ENCODE assay signal across 1 cellular context in genomic region chr15:42495361-42496212, GRCh38.
A peak's percentile ranks its signal among the peaks of the same experiment; 100 is the strongest.
TF ChIP-seq lines count a peak whose summit lies in the region.

TSS of gene SNAP23 (plus strand) at chr15:42495634. CDS start at chr15:42511847, 16,213 bp downstream.

TF ChIP-seq in HepG2, 621 proteins besides CTCF, POLR2A, EP300 and RAD21 (continued from another document and continues in another):
- peak; percentile 87; the same call in 1 of the 2 replicates for TF ChIP-seq TFDP1 (CRISPR knock-in tag; IDR thresholded peaks at IDR 0.05; ENCODE audit: borderline replicate concordance)
- no peak for TF ChIP-seq ZNF264 (CRISPR knock-in tag; IDR thresholded peaks at IDR 0.05)
- TF ChIP-seq TGIF2 (CRISPR knock-in tag; IDR thresholded peaks at IDR 0.05): peak; percentile 84; the same call in 1 of the 2 replicates
- TF ChIP-seq ISX (CRISPR knock-in tag; conservative IDR thresholded peaks at IDR 0.05): 0 out of 2 replicates have a peak, but pooled peaks have one; percentile 13
- TF ChIP-seq FIP1L1 (IDR thresholded peaks at IDR 0.05; ENCODE audit: borderline replicate concordance, insufficient read depth, low read depth, low read length): no peak
- no peak for TF ChIP-seq ZKSCAN5 (CRISPR knock-in tag; IDR thresholded peaks at IDR 0.05)
- peak; percentile 36; the same call in 1 of the 2 replicates for TF ChIP-seq ZNF580 (CRISPR knock-in tag; IDR thresholded peaks at IDR 0.05; ENCODE audit: borderline replicate concordance, low read depth)
- TF ChIP-seq THRA (CRISPR knock-in tag; IDR thresholded peaks at IDR 0.05; ENCODE audit: borderline replicate concordance): peak; percentile 52; the same call in 1 of the 2 replicates
- no peak for TF ChIP-seq NONO (IDR thresholded peaks at IDR 0.05)
- TF ChIP-seq NONO (CRISPR knock-in tag; conservative IDR thresholded peaks at IDR 0.05): 0 out of 2 replicates have a peak, but pooled peaks have one; percentile 54
- no peak; the same call in 1 of the 2 replicates for TF ChIP-seq GABPA (IDR thresholded peaks at IDR 0.05; ENCODE audit: low read depth, low read length)
- peak; percentile 54 for TF ChIP-seq GABPA (CRISPR knock-in tag; IDR thresholded peaks at IDR 0.05; ENCODE audit: low read depth)
- TF ChIP-seq EED (CRISPR knock-in tag; IDR thresholded peaks at IDR 0.05): no peak
- TF ChIP-seq DMTF1 (CRISPR knock-in tag; IDR thresholded peaks at IDR 0.05): no peak
- TF ChIP-seq SSRP1 (CRISPR knock-in tag; IDR thresholded peaks at IDR 0.05): peak; percentile 77; the same call in 1 of the 2 replicates
- 0 out of 2 replicates have a peak, but pooled peaks have one; percentile 54 for TF ChIP-seq ZNF704 (CRISPR knock-in tag; IDR thresholded peaks at IDR 0.05; ENCODE audit: borderline replicate concordance)
- peak; percentile 33; the same call in 1 of the 2 replicates for TF ChIP-seq NCOA2 (CRISPR knock-in tag; IDR thresholded peaks at IDR 0.05)
- TF ChIP-seq ZNF556 (CRISPR knock-in tag; IDR thresholded peaks at IDR 0.05; ENCODE audit: borderline replicate concordance): no peak
- TF ChIP-seq TRIM22 (IDR thresholded peaks at IDR 0.05): no peak
- TF ChIP-seq ZNF343 (CRISPR knock-in tag; IDR thresholded peaks at IDR 0.05): no peak
- TF ChIP-seq CREBL2 (CRISPR knock-in tag; IDR thresholded peaks at IDR 0.05; ENCODE audit: borderline replicate concordance): no peak
- no peak for TF ChIP-seq ZNF644 (CRISPR knock-in tag; IDR thresholded peaks at IDR 0.05; ENCODE audit: low read depth)
- TF ChIP-seq ZNF501 (CRISPR knock-in tag; IDR thresholded peaks at IDR 0.05): peak; percentile 77
- TF ChIP-seq NFKB2 (CRISPR knock-in tag; IDR thresholded peaks at IDR 0.05; ENCODE audit: borderline replicate concordance): peak; percentile 83; the same call in 1 of the 2 replicates
- TF ChIP-seq SKI (IDR thresholded peaks at IDR 0.05; ENCODE audit: partially characterized antibody): peak; percentile 71
- no peak for TF ChIP-seq CENPT (CRISPR knock-in tag; IDR thresholded peaks at IDR 0.05; ENCODE audit: low read depth)
- TF ChIP-seq ZNF710 (CRISPR knock-in tag; IDR thresholded peaks at IDR 0.05; ENCODE audit: borderline replicate concordance): no peak; the same call in 1 of the 2 replicates
- no peak for TF ChIP-seq RORA (CRISPR knock-in tag; IDR thresholded peaks at IDR 0.05)
- TF ChIP-seq ZNF142 (CRISPR knock-in tag; IDR thresholded peaks at IDR 0.05): no peak
- TF ChIP-seq ZFP37 (CRISPR knock-in tag; IDR thresholded peaks at IDR 0.05; ENCODE audit: borderline replicate concordance): no peak
- TF ChIP-seq ZBTB25 (CRISPR knock-in tag; IDR thresholded peaks at IDR 0.05): no peak; the same call in 1 of the 2 replicates
- TF ChIP-seq ZNF24 (IDR thresholded peaks at IDR 0.05): no peak
- 0 out of 2 replicates have a peak, but pooled peaks have one; percentile 67 for TF ChIP-seq KMT2A (CRISPR knock-in tag; IDR thresholded peaks at IDR 0.05)
- TF ChIP-seq MLLT10 (CRISPR knock-in tag; IDR thresholded peaks at IDR 0.05): no peak
- TF ChIP-seq PBX2 (CRISPR knock-in tag; IDR thresholded peaks at IDR 0.05): no peak
